ENCODE assay signal across 22 cellular contexts in the genomic region with DNA sequence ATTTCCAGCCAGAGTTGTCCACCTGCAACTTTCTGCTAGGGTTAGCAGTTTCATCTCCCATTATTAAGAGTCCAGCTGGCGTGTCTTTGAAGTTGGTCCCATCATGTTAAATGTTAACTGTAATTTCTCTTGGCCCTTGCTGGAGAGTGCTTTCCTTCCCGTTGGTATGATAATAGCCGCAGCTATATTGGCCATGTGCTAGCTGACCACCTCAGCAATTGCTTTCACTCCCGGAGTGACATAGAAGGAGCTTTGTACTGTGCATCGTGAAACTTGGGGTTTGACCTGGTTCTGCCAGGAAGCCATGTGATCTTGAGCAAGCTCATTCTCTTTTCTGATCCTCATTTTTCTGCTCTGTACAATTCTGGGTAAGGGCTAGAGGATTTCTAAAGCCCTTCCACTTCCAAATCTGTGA.
"Had no signal": no experiment of that assay in that cellular context is flagged by ENCODE, and none has a peak within 500 bp of the region (broad histone marks: within the 10 kb centered on the region; RNA-seq: fewer than 3 reads in every experiment).

No MANE protein-coding gene starts in this region.

- ATAC-seq: activated CD8-positive, alpha-beta T cell treated with anti-CD3 and anti-CD28 coated beads, Interleukin-2, amount 10 ng/mL, durations not matched to agents 7 days and 5 days; gastroesophageal sphincter; left lung; right cardiac atrium; stimulated activated naive CD8-positive, alpha-beta T cell treated with anti-CD3 and anti-CD28 coated beads, Interleukin-15, Interleukin-2, amounts not matched to agents 100 U/mL and 50 U/mL, for 24 hours had no signal

- H3K27me3 ChIP-seq: breast epithelium, gastroesophageal sphincter, left lung, suprapubic skin had no signal

- DNase-seq: activated B cell treated with CpG ODN at 0.5 μM for 24 hours; activated CD4-positive, alpha-beta T cell treated with anti-CD3 and anti-CD28 coated beads, Interleukin-2, amount 10 ng/mL, durations not matched to agents 24 days and 14 days; activated CD8-positive, alpha-beta memory T cell treated with anti-CD3 and anti-CD28 coated beads, Interleukin-2, amount 50 U/mL, for 4 hours; activated CD8-positive, alpha-beta T cell treated with anti-CD3 and anti-CD28 coated beads, Interleukin-2, amount 10 ng/mL, durations not matched to agents 7 days and 5 days; activated effector memory CD4-positive, alpha-beta T cell treated with anti-CD3 and anti-CD28 coated beads, Interleukin-2, amount 50 U/mL, for 16 hours; activated T-cell treated with anti-CD3 and anti-CD28 coated beads, Interleukin-2, amount 50 U/mL, for 48 hours; dermis blood vessel endothelial cell; endodermal cell; islet precursor cell; left lung; right cardiac atrium; small intestine; stimulated activated CD4-positive, alpha-beta T cell treated with anti-CD3 and anti-CD28 coated beads, Interleukin-4, amount 100 ng/mL, for 4 hours; stimulated activated CD8-positive, alpha-beta memory T cell treated with anti-CD3 and anti-CD28 coated beads, Interleukin-4, amount 100 ng/mL, for 48 hours; stimulated activated naive CD8-positive, alpha-beta T cell treated with anti-CD3 and anti-CD28 coated beads, Interleukin-15, Interleukin-2, amounts not matched to agents 100 U/mL and 50 U/mL, for 24 hours; T-helper 2 cell; trophoblast cell had no signal

- H3K9me3 ChIP-seq: breast epithelium, gastroesophageal sphincter, left lung, prostate gland, suprapubic skin had no signal

- FAIRE-seq: small intestine, TTC549 had no signal

- H3K4me1 ChIP-seq: prostate gland had no signal

- H3K4me3 ChIP-seq: breast epithelium, gastroesophageal sphincter, left lung, prostate gland, suprapubic skin had no signal

- H3K36me3 ChIP-seq: breast epithelium, gastroesophageal sphincter, left lung, prostate gland, suprapubic skin had no signal

- H3K27ac ChIP-seq: breast epithelium, gastroesophageal sphincter, left lung, prostate gland, suprapubic skin had no signal
